In genomic region chrX:3639858-3640631, GRCh38 we compare ENCODE assay signal across 7 cellular contexts.
A peak's percentile ranks its signal among the peaks of the same experiment; 100 is the strongest.
DNase-seq lines count a peak whose midpoint lies in the region; ATAC-seq and TF ChIP-seq lines count a peak whose summit lies in the region.
"Not testable (repeated sequence)": the region's sequence is repeated elsewhere in the genome, so short reads cannot be mapped to it uniquely, and the experiment has no call there.

No MANE protein-coding gene starts in this region.

- not testable (repeated sequence) for H3K27me3 ChIP-seq in GM23338 (ENCODE audit: insufficient read depth); neural progenitor cell

- H3K4me1 Mint-ChIP-seq in GM23338, result not testable (repeated sequence)
- peaks cover 24% of the 10 kb centered on the region for H3K4me1 Mint-ChIP-seq in neural progenitor cell

- not testable (repeated sequence) for H3K4me3 Mint-ChIP-seq in GM23338, neural progenitor cell

- not testable (repeated sequence) for H3K79me2 ChIP-seq in GM23338 (replicated peaks; ENCODE audit: insufficient read depth); neural progenitor cell (ENCODE audit: low read depth)

- not testable (repeated sequence) for H2AFZ ChIP-seq in GM23338; neural progenitor cell (replicated peaks)

- H3K36me3 Mint-ChIP-seq in GM23338 (ENCODE audit: low read depth) (peaks cover 19% of the 10 kb centered on the region), neural progenitor cell (peaks cover 36% of the 10 kb centered on the region)

- peak; percentile 61 for ATAC-seq in GM23338

- not testable (repeated sequence) for H3K9me2 ChIP-seq in GM23338 (ENCODE audit: insufficient read depth)

- H3K36me3 ChIP-seq in GM23338 (ENCODE audit: insufficient read depth); neural progenitor cell: not testable (repeated sequence)

- H3K27me3 Mint-ChIP-seq in GM23338 (ENCODE audit: insufficient read depth, low read depth, poor library complexity); neural progenitor cell (ENCODE audit: insufficient read depth, low read depth): not testable (repeated sequence)

- not testable (repeated sequence) for H3K4me2 ChIP-seq in GM23338, neural progenitor cell

- H3K27ac Mint-ChIP-seq in GM23338, result not testable (repeated sequence)
- H3K27ac Mint-ChIP-seq in neural progenitor cell, result peak overlapping the region; percentile 76

- H3K9ac ChIP-seq in neural progenitor cell, result not testable (repeated sequence)

- H3K27ac ChIP-seq in GM23338 (ENCODE audit: low read depth); neural progenitor cell: not testable (repeated sequence)

- not testable (repeated sequence) for H3F3A ChIP-seq in GM23338 (replicated peaks; ENCODE audit: low read depth); neural progenitor cell (ENCODE audit: low read depth)

- DNase-seq in GM23338 (ENCODE audit: low spot score) (peak; percentile 41), RKO (ENCODE audit: low spot score) (peak; percentile 8), dermis blood vessel endothelial cell (peak; percentile 79), fibroblast of pulmonary artery (ENCODE audit: low read depth) (peak; percentile 6), iPS-NIHi11 (ENCODE audit: low spot score) (peak; percentile 15), neural progenitor cell (ENCODE audit: low spot score) (peak; percentile 86)
- DNase-seq in activated naive CD4-positive, alpha-beta T cell treated with anti-CD3 and anti-CD28 coated beads, Interleukin-2, amount 50 U/mL, for 16 hours, result peak; percentile 10

- H3K9me3 Mint-ChIP-seq in GM23338, result not testable (repeated sequence)
- H3K9me3 Mint-ChIP-seq in neural progenitor cell, result peaks cover 15% of the 10 kb centered on the region

- not testable (repeated sequence) for H3K4me3 ChIP-seq in GM23338; fibroblast of pulmonary artery (replicated peaks; ENCODE audit: low read depth, low read length); neural progenitor cell

- not testable (repeated sequence) for TF ChIP-seq CTCF in GM23338 (conservative IDR thresholded peaks at IDR 0.05; ENCODE audit: low read depth in 2 of 2); fibroblast of pulmonary artery (IDR thresholded peaks at IDR 0.05; ENCODE audit: low read length, missing control alignments); neural progenitor cell (IDR thresholded peaks at IDR 0.05)

- not testable (repeated sequence) for H3K9me3 ChIP-seq in neural progenitor cell (ENCODE audit: low read depth)

- not testable (repeated sequence) for H4K20me1 ChIP-seq in GM23338 (replicated peaks; ENCODE audit: insufficient read depth); neural progenitor cell (ENCODE audit: low read depth)

- not testable (repeated sequence) for H3K4me1 ChIP-seq in GM23338 (ENCODE audit: insufficient read depth); neural progenitor cell

Comparison
In these comparisons a context has a peak if more than half of its experiments do, and no peak if none do; other contexts are left out.
1. DNase-seq: peak in every context shown above with its lines; median percentile 86 in neural progenitor cell; 79 in dermis blood vessel endothelial cell; 41 in GM23338; 15 in iPS-NIHi11; 10 in activated naive CD4-positive, alpha-beta T cell treated with anti-CD3 and anti-CD28 coated beads, Interleukin-2, amount 50 U/mL, for 16 hours; 8 in RKO; 6 in fibroblast of pulmonary artery.